Comparison of ENCODE assay signal across 7 cellular contexts in the genomic region with DNA sequence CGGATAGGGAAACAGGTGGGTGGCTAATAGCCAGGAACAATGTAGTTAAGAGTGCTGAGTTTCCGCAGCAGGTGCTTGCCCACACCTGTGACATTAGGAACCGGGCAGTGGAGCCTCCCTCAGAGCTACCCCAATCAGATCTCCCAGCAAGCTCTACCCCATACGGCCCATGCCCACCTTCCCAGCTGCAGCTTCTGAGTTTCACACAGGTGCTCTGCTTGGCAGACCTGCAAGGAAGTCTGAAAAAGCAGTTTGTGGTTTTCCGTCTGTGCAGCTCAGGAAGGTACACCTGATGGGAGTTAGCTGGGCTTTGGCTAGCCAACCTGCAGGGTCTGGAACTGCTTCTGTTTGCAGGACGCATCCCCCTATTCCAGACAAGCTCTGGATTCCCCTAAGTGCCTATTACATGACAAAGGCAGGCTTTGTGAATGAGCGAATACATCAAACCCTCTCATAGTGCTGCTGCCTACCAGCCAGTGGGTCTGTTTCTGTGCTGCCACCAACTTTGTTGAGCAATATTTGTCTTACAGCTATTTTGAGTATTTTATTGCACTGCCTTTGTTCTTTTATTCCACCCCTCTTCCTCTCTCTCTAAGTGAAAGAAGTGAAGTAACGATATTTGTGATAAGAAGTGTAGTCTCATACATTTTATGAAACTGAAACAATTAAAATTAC. TPM values are rescaled to one million over a fixed set of nuclear protein-coding genes. Genes with fewer than 3 reads are reported as not detected.
DNase-seq lines count a peak whose midpoint lies in the region; ATAC-seq and TF ChIP-seq lines count a peak whose summit lies in the region.

No MANE protein-coding gene starts in this region.

- no peaks in the 10 kb centered on the region for H3K36me3 ChIP-seq in KMS-11 (ENCODE audit: insufficient read depth)

- TF ChIP-seq CTCF in KMS-11 (conservative IDR thresholded peaks at IDR 0.05; ENCODE audit: low read depth, low read length), result no peak

- H3K27me3 Mint-ChIP-seq in T-helper 17 cell, result no peaks in the 10 kb centered on the region
- no peaks in the 10 kb centered on the region for H3K27me3 Mint-ChIP-seq in naive B cell

- H3K4me3 ChIP-seq in KMS-11 (IDR thresholded peaks at IDR 0.05; ENCODE audit: insufficient read depth, low read depth, low read length), result peak overlapping the region; percentile 78

- H3K27ac Mint-ChIP-seq in T-helper 17 cell (peak overlapping the region; percentile 87), naive B cell (peak overlapping the region; percentile 86 to 98 (median 96))

- H4K20me1 ChIP-seq in KMS-11 (ENCODE audit: insufficient read depth), result no peaks in the 10 kb centered on the region

- H3K9me3 Mint-ChIP-seq in naive B cell, result no peaks in the 10 kb centered on the region

- DNase-seq in T-helper 17 cell (no peak), naive B cell (peak; percentile 58), kidney glomerular epithelial cell (lab: John Stamatoyannopoulos, UW) (no peak)

- TF ChIP-seq POLR2A in GM18951 (IDR thresholded peaks at IDR 0.05; ENCODE audit: extremely low read depth, insufficient read depth, insufficient read length), result peak; percentile 40

- peak overlapping the region; percentile 63; the same call in 1 of the 2 replicates for H3K27ac ChIP-seq in KMS-11

- H3K79me2 ChIP-seq in KMS-11 (ENCODE audit: insufficient read depth, low read depth), result no peaks in the 10 kb centered on the region

- H3K9ac ChIP-seq in KMS-11, result peak overlapping the region; percentile 40; the same call in 1 of the 2 replicates

- H3K27me3 ChIP-seq in KMS-11 (ENCODE audit: insufficient read depth, low read depth), result no peaks in the 10 kb centered on the region

- peaks cover 69% of the 10 kb centered on the region for H3K4me1 ChIP-seq in KMS-11 (ENCODE audit: low read depth, poor library complexity, severe bottlenecking)

- peak; percentile 57 for ATAC-seq in T-helper 17 cell
- peak; percentile 6 to 24 for ATAC-seq in naive B cell (ENCODE audit: low read depth in 2 of 2)
- ATAC-seq in GM18861 (IDR thresholded peaks at IDR 0.05; ENCODE audit: unreplicated experiment), result no peak
- ATAC-seq in HG02870 (IDR thresholded peaks at IDR 0.05; ENCODE audit: unreplicated experiment), result no peak

- peak overlapping the region; percentile 82 for H3K4me3 Mint-ChIP-seq in T-helper 17 cell
- peak overlapping the region; percentile 75 to 91 (median 83) for H3K4me3 Mint-ChIP-seq in naive B cell

- H2AFZ ChIP-seq in KMS-11 (ENCODE audit: low read depth), result peak overlapping the region; percentile 48; the same call in 1 of the 2 replicates

- no peaks in the 10 kb centered on the region for H3K9me3 ChIP-seq in T-helper 17 cell (ENCODE audit: control insufficient read depth, low read length, poor library complexity, severe bottlenecking)

- H3K4me1 Mint-ChIP-seq in T-helper 17 cell (peaks cover 25% of the 10 kb centered on the region), naive B cell (peaks cover 44 to 75% (median 55%) of the 10 kb centered on the region in 3 donors)

- in situ Hi-C loops in GM18951 (cut with MboI; ENCODE audit: low sequenced_read_pairs, unreplicated experiment), result loop anchor here (25.0 kb wide), 2 partner anchors 394 to 694 kb away; no protein-coding TSS in a partner anchor

- peak overlapping the region; percentile 95 for H3K4me2 ChIP-seq in KMS-11

- H3K36me3 Mint-ChIP-seq in T-helper 17 cell (ENCODE audit: low read depth) (peaks cover 4% of the 10 kb centered on the region), naive B cell (peaks cover 0 to 4% of the 10 kb centered on the region in 2 donors)

RNA-seq across cellular contexts. Expression of a gene that starts 24.7 kb away (rescaled TPM):
- total RNA-seq in T-helper 17 cell, result 10 to 100 TPM; 13.6 to 22.5 TPM
- 10 to 100 TPM; 16.6 to 21.0 (median 18.6) TPM for polyA plus RNA-seq in naive B cell (ENCODE audit: low read depth in 6 of 6)

RNA-seq across cellular contexts. Expression of a gene that starts 42.3 kb away (rescaled TPM):
- 1 to 10 TPM; 1.7 to 8.0 TPM for total RNA-seq in T-helper 17 cell
- polyA plus RNA-seq in naive B cell (ENCODE audit: low read depth in 6 of 6), result 1 to 10 TPM; 2.1 to 5.8 (median 3.0) TPM

Comparison
In these comparisons a context has a peak if more than half of its experiments do, and no peak if none do; other contexts are left out.
1. ATAC-seq: peak in T-helper 17 cell (single experiment) and naive B cell (2 of 2); none in GM18861 (single experiment) and HG02870 (single experiment).